9 cellular contexts compared by ENCODE assay signal in genomic region chr11:129766858-129767604, GRCh38. TPM values are rescaled to one million over a fixed set of nuclear protein-coding genes. Genes with fewer than 3 reads are reported as not detected.
DNase-seq lines count a peak whose midpoint lies in the region; ATAC-seq and TF ChIP-seq lines count a peak whose summit lies in the region.
"Had no signal": no experiment of that assay in that cellular context is flagged by ENCODE, and none has a peak within 500 bp of the region (broad histone marks: within the 10 kb centered on the region; RNA-seq: fewer than 3 reads in every experiment).

No MANE protein-coding gene starts in this region.

- TF ChIP-seq CTCF in hepatocyte (IDR thresholded peaks at IDR 0.05; ENCODE audit: poor library complexity), result peak; percentile 74
- no peak for TF ChIP-seq CTCF in omental fat pad (IDR thresholded peaks at IDR 0.05)

- H3K4me3 Mint-ChIP-seq in T-helper 17 cell, result no peak overlapping the region
- H3K4me3 Mint-ChIP-seq in activated T-helper 17 cell treated with anti-CD3 and anti-CD28 coated beads, Interleukin-2, amount 50 U/mL, for 72 hours, result no peak overlapping the region
- H3K4me3 Mint-ChIP-seq: activated naive CD4-positive, alpha-beta T cell treated with anti-CD3 and anti-CD28 coated beads, Interleukin-2, amount 50 U/mL, for 24 hours had no signal

- no peaks in the 10 kb centered on the region for H3K27me3 ChIP-seq in hepatocyte

- peak overlapping the region; percentile 36 for H3K4me2 ChIP-seq in hepatocyte

- H3K4me3 ChIP-seq in hepatocyte, result no peak overlapping the region

- H4K20me1 ChIP-seq in hepatocyte (ENCODE audit: insufficient read depth, poor library complexity, severe bottlenecking), result no peaks in the 10 kb centered on the region

- H3K9me2 ChIP-seq in hepatocyte (replicated peaks; ENCODE audit: insufficient read depth), result no peaks in the 10 kb centered on the region

- peaks cover 5% of the 10 kb centered on the region for H3K9me3 Mint-ChIP-seq in activated T-helper 17 cell treated with anti-CD3 and anti-CD28 coated beads, Interleukin-2, amount 50 U/mL, for 72 hours

- H3K4me1 ChIP-seq in hepatocyte (ENCODE audit: insufficient read depth), result peaks cover 10% of the 10 kb centered on the region

- no peaks in the 10 kb centered on the region for H3K79me2 ChIP-seq in hepatocyte

- peaks cover 8% of the 10 kb centered on the region for H3K4me1 Mint-ChIP-seq in T-helper 17 cell
- H3K4me1 Mint-ChIP-seq in activated T-helper 17 cell treated with anti-CD3 and anti-CD28 coated beads, Interleukin-2, amount 50 U/mL, for 72 hours, result peaks cover 5% of the 10 kb centered on the region

- H3K9me3 ChIP-seq in T-helper 17 cell (ENCODE audit: control insufficient read depth, low read length, poor library complexity, severe bottlenecking) (no peaks in the 10 kb centered on the region), hepatocyte (ENCODE audit: low read depth) (no peaks in the 10 kb centered on the region)

- H3K36me3 Mint-ChIP-seq in T-helper 17 cell (ENCODE audit: low read depth), result no peaks in the 10 kb centered on the region
- peaks cover 4% of the 10 kb centered on the region for H3K36me3 Mint-ChIP-seq in activated T-helper 17 cell treated with anti-CD3 and anti-CD28 coated beads, Interleukin-2, amount 50 U/mL, for 72 hours (ENCODE audit: low read depth)

- H3K27me3 Mint-ChIP-seq in T-helper 17 cell, result no peaks in the 10 kb centered on the region
- no peaks in the 10 kb centered on the region for H3K27me3 Mint-ChIP-seq in activated T-helper 17 cell treated with anti-CD3 and anti-CD28 coated beads, Interleukin-2, amount 50 U/mL, for 72 hours
- H3K27me3 Mint-ChIP-seq: activated naive CD4-positive, alpha-beta T cell treated with anti-CD3 and anti-CD28 coated beads, Interleukin-2, amount 50 U/mL, for 24 hours had no signal

- no peak overlapping the region for H3K27ac ChIP-seq in hepatocyte

- ATAC-seq in T-helper 17 cell (peak; percentile 63), omental fat pad (ENCODE audit: low FRiP score) (no peak)
- ATAC-seq in activated T-helper 17 cell treated with anti-CD3 and anti-CD28 coated beads, Interleukin-2, amount 50 U/mL, for 72 hours (replicated peaks), result no peak

- peak; percentile 24 for DNase-seq in NK-92 treated with Interleukin-12 subunit alpha and Interleukin-12 subunit beta, amount 100 ng/mL, for 24 hours (lab: John Stamatoyannopoulos, UW)
- DNase-seq in NK-92 (lab: John Stamatoyannopoulos, UW; ENCODE audit: unreplicated experiment) (no peak), HuH-7 (ENCODE audit: low spot score) (peak; percentile 30), T-helper 17 cell (no peak), hepatocyte (ENCODE audit: low spot score) (peak; percentile 69), NCI-H1417 treated with DMSO at 0.1 percent for 48 hours (lab: John Stamatoyannopoulos, UW) (no peak), omental fat pad (ENCODE audit: low spot score) (no peak)

- no peaks in the 10 kb centered on the region for H3K36me3 ChIP-seq in hepatocyte (replicated peaks; ENCODE audit: insufficient read depth, low read depth)

- WGBS in hepatocyte (ENCODE audit: low lambda C conversion rate, missing lambda C conversion rate), result 23% methylated on average over 8 of the region's 8 CpGs

- peak overlapping the region; percentile 69 for H2AFZ ChIP-seq in hepatocyte

- H3K27ac Mint-ChIP-seq in T-helper 17 cell, result peak overlapping the region; percentile 22
- H3K27ac Mint-ChIP-seq in activated T-helper 17 cell treated with anti-CD3 and anti-CD28 coated beads, Interleukin-2, amount 50 U/mL, for 72 hours, result no peak overlapping the region
- H3K27ac Mint-ChIP-seq: activated naive CD4-positive, alpha-beta T cell treated with anti-CD3 and anti-CD28 coated beads, Interleukin-2, amount 50 U/mL, for 24 hours had no signal

RNA-seq across cellular contexts. Expression of gene TMEM45B, which starts 48.6 kb away (rescaled TPM):
- total RNA-seq in T-helper 17 cell, result 1 to 10 TPM; 4.4 to 4.8 TPM
- 114 and 129 TPM in 2 replicates for total RNA-seq in hepatocyte
- 71.0 and 97.2 TPM in 2 replicates for polyA plus RNA-seq in hepatocyte
- 1 to 10 TPM; 2.4 to 4.4 TPM for total RNA-seq in activated T-helper 17 cell treated with anti-CD3 and anti-CD28 coated beads, Interleukin-2, amount 50 U/mL, for 72 hours
- 1 to 10 TPM in 1 of 4 donors, under 1 TPM in 1, not detected in 2; 0.19 to 1.3 TPM for total RNA-seq in omental fat pad

Comparison
In these comparisons a context has a peak if more than half of its experiments do, and no peak if none do; other contexts are left out.
1. DNase-seq: peak in NK-92 treated with Interleukin-12 subunit alpha and Interleukin-12 subunit beta, amount 100 ng/mL, for 24 hours (single experiment), HuH-7 (single experiment) and hepatocyte (single experiment); none in NK-92 (single experiment), T-helper 17 cell (0 of 3), NCI-H1417 treated with DMSO at 0.1 percent for 48 hours (single experiment) and omental fat pad (single experiment).
2. RNA of gene TMEM45B, which starts 48.6 kb away (total RNA-seq): 114 to 129 TPM in hepatocyte; 4.4 to 4.8 TPM in T-helper 17 cell, 2.4 to 4.4 TPM in activated T-helper 17 cell treated with anti-CD3 and anti-CD28 coated beads, Interleukin-2, amount 50 U/mL, for 72 hours and 0.19 to 1.3 TPM in omental fat pad; every median in the first group is over 10 times any median in the second.